ENCODE assay signal across 8 cellular contexts in genomic region chr3:152381881-152382295, GRCh38.
A peak's percentile ranks its signal among the peaks of the same experiment; 100 is the strongest.
DNase-seq lines count a peak whose midpoint lies in the region; ATAC-seq, FAIRE-seq and TF ChIP-seq lines count a peak whose summit lies in the region.

No MANE protein-coding gene starts in this region.

- no peak overlapping the region for H3K9ac ChIP-seq in parathyroid adenoma

- no peaks in the 10 kb centered on the region for H3K36me3 Mint-ChIP-seq in chondrocyte (ENCODE audit: low read depth)

- CTCF ChIA-PET in RWPE1 (lab: Yijun Ruan, JAX), result interaction anchor here (0.7 kb wide), 1 partner anchor 48 kb away, joined by 3 read pairs; no protein-coding TSS in a partner anchor

- no peak overlapping the region for H3K4me2 ChIP-seq in parathyroid adenoma (ENCODE audit: low read length)

- H3K9me3 ChIP-seq in parathyroid adenoma (ENCODE audit: control insufficient read depth, low read length), result no peaks in the 10 kb centered on the region

- peak overlapping the region; percentile 70 for H3K4me3 ChIP-seq in GM12865 (ENCODE audit: low read depth, low read length)
- H3K4me3 ChIP-seq in parathyroid adenoma (ENCODE audit: low read depth, low read length), result no peak overlapping the region

- H2AFZ ChIP-seq in parathyroid adenoma, result no peak overlapping the region

- TF ChIP-seq CTCF in GM12865 (IDR thresholded peaks at IDR 0.05; ENCODE audit: insufficient read depth, low read depth, low read length, missing control alignments), result no peak
- TF ChIP-seq CTCF in chondrocyte (IDR thresholded peaks at IDR 0.05), result no peak
- no peak for TF ChIP-seq CTCF in parathyroid adenoma (IDR thresholded peaks at IDR 0.05)
- TF ChIP-seq CTCF in RWPE1 (conservative IDR thresholded peaks at IDR 0.05; ENCODE audit: low read depth), result no peak

- H3K79me2 ChIP-seq in parathyroid adenoma, result peaks cover 4% of the 10 kb centered on the region

- H3K27ac ChIP-seq in parathyroid adenoma (peak overlapping the region; percentile 8), RWPE1 (no peak overlapping the region)

- no peaks in the 10 kb centered on the region for H3K27me3 ChIP-seq in parathyroid adenoma (ENCODE audit: control insufficient read depth, insufficient read depth, low read length)

- H3K4me3 Mint-ChIP-seq in chondrocyte (ENCODE audit: unreplicated experiment), result no peak overlapping the region

- peaks cover 80% of the 10 kb centered on the region for H3K4me1 Mint-ChIP-seq in chondrocyte (ENCODE audit: low read depth)

- no peak for FAIRE-seq in urothelium cell line (lab: Jason Lieb, UNC)

- H3K4me1 ChIP-seq in parathyroid adenoma, result no peaks in the 10 kb centered on the region

- POLR2A ChIA-PET in RWPE1 (lab: Yijun Ruan, JAX; ENCODE audit: low non-redundant PET), result no interaction called here

- peak; percentile 47 for ATAC-seq in HG02798 (IDR thresholded peaks at IDR 0.05; ENCODE audit: poor library complexity, unreplicated experiment)
- no peak for ATAC-seq in HG03196 (IDR thresholded peaks at IDR 0.05; ENCODE audit: unreplicated experiment)

- H3K27ac Mint-ChIP-seq in chondrocyte (ENCODE audit: unreplicated experiment), result peak overlapping the region; percentile 95

- DNase-seq in GM12865 (ENCODE audit: low read depth), result peak; percentile 22
- no peak for DNase-seq in chondrocyte (ENCODE audit: low spot score)
- DNase-seq in RWPE1 (ENCODE audit: low spot score), result no peak
- DNase-seq in NCI-H2107 (lab: John Stamatoyannopoulos, UW), result no peak
- no peak for DNase-seq in urothelium cell line (ENCODE audit: low spot score)

- no peaks in the 10 kb centered on the region for H3K36me3 ChIP-seq in parathyroid adenoma (ENCODE audit: control insufficient read depth, insufficient read depth, low read length)

- H3K27me3 Mint-ChIP-seq in chondrocyte (ENCODE audit: low read depth), result no peaks in the 10 kb centered on the region

- no peaks in the 10 kb centered on the region for H3K9me3 Mint-ChIP-seq in chondrocyte (ENCODE audit: low read depth)
